ENCODE assay signal across 1 cellular context in the genomic region with DNA sequence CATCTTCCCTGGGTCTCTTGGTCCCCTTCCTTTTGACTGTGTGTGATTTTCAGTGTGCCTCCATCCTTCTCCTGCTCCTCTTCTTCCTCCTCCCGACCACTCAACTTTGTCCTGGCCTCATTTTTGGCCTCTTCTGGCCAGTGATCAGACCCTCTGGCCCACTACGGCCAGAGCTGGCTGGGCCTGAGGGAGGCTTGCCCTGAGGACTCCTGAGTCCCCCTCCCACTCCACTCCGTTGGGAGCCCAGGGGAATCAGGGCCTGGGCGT.
TF ChIP-seq lines count a peak whose summit lies in the region.

No MANE protein-coding gene starts in this region.

TF ChIP-seq in HEK293, 187 proteins besides CTCF, POLR2A, EP300 and RAD21:
- TF ChIP-seq ZBTB17 (tag by site-specific recombination; IDR thresholded peaks at IDR 0.05) (peak; percentile 35; the same call in 1 of the 2 replicates), ZNF600 (tag by site-specific recombination; IDR thresholded peaks at IDR 0.05) (0 out of 2 replicates have a peak, but pooled peaks have one; percentile 0), ZNF558 (tag by site-specific recombination; IDR thresholded peaks at IDR 0.05) (no peak), ZNF785 (tag by site-specific recombination; IDR thresholded peaks at IDR 0.05) (0 out of 2 replicates have a peak, but pooled peaks have one; percentile 54)
